ENCODE assay signal across 8 cellular contexts in the genomic region with DNA sequence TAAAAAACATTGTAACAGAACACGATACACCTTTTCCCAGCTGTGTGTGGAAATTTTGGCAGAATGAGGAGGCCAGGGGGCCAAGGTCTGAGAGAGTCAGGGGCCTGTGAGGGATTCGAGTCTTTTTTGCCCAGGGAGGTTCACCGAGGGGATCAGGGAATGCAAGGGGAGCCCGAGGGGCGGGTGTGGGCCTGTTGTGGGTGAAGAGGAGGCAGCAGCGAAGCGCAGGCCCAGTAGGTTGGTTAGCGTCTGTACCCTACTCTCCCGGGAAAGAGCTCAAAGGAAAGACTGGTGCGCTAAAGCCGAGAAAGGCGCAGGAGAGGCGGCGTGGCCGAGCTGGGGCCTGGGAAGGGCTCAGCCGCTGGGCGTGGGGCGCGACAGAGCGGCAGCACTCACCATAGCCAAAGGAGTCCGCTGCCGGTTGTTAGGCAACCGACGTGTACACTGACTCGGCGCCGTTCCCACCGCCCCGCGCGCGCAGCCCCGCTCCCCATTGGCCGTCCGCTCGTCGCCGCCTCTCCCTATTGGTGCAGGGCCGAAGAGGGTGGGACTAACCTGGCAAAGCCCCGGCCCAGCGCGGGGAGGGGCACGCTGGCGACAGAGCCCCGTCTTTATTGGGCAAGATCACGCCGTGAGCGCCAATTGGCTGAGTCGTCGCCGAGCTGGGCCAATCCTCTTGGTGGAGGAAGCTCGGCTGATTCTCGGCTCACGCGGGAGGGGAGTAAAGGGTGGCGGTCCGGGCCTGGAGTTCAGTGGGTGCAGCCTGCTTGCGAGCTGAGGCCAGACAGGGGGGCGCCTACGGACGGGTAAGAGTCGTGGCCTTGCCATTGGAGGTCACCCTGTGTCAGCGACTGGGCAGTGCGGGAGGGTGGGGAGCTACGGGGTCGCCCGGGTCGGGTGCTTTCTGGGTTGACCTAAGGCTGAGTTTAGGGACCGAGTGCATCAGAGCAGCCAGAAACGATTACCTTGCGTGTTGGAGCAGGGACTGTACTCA. TPM values are rescaled to one million over a fixed set of nuclear protein-coding genes. Genes with fewer than 3 reads are reported as not detected.
DNase-seq lines count a peak whose midpoint lies in the region; ATAC-seq, FAIRE-seq and TF ChIP-seq lines count a peak whose summit lies in the region.

A gene (minus strand): TSS at position 446 of the 994 bp plus-strand sequence. CDS start 47 bp downstream, at position 399.
A gene (plus strand): TSS at position 752 of the 994 bp plus-strand sequence. CDS start 15,262 bp downstream, outside the sequence.

- peak within 1 kb of the TSS; percentile 84 for H3K9ac ChIP-seq in SU-DHL-6 (ENCODE audit: low read length)

- TF ChIP-seq CTCF in SU-DHL-6 (IDR thresholded peaks at IDR 0.05; ENCODE audit: insufficient read depth, low read length, poor library complexity, severe bottlenecking) (no peak), pancreas (IDR thresholded peaks at IDR 0.05) (no peak), tibial artery (IDR thresholded peaks at IDR 0.05) (no peak)

- peak; percentile 90 for FAIRE-seq in pancreas (lab: Jason Lieb, UNC)

- DNase-seq in NCI-H128 (lab: John Stamatoyannopoulos, UW; ENCODE audit: unreplicated experiment) = peak; percentile 89
- DNase-seq in activated naive CD8-positive, alpha-beta T cell treated with anti-CD3 and anti-CD28 coated beads, Interleukin-2, amount 50 U/mL, for 16 hours (ENCODE audit: low read depth, low spot score) = peak; percentile 85
- peak; percentile 97 for DNase-seq in Right ventricle myocardium superior
- peak; percentile 94 to 98 (median 96) for DNase-seq in pancreas
- DNase-seq in tibial artery = peak; percentile 94 to 98

- intact Hi-C loops in Right ventricle myocardium superior (cut with DNase I) = no loop called here
- intact Hi-C loops in pancreas (cut with DNase I) = no loop called here
- intact Hi-C loops in tibial artery (cut with DNase I; ENCODE audit: low total_unique reads) = no loop called here

- H3F3A ChIP-seq in SU-DHL-6 (ENCODE audit: insufficient read depth) = no peaks in the 10 kb centered on the region

- H3K27me3 ChIP-seq in SU-DHL-6 (ENCODE audit: low read length) (no peaks in the 10 kb centered on the region), pancreas (no peaks in the 10 kb centered on the region), tibial artery (no peaks in the 10 kb centered on the region)

- TF ChIP-seq POLR2A in GM10847 (IDR thresholded peaks at IDR 0.05; ENCODE audit: extremely low read depth, insufficient read length) = peak; percentile 46

- H3K79me2 ChIP-seq in SU-DHL-6 (ENCODE audit: insufficient read depth, low read length) = peaks cover 28% of the 10 kb centered on the region; the same call in 1 of the 2 replicates

- no peaks in the 10 kb centered on the region for H3K9me2 ChIP-seq in SU-DHL-6 (replicated peaks; ENCODE audit: insufficient read depth, low read length)

- 0 to 34% methylated on average over 71 of the region's 71 CpGs for WGBS in pancreas, 2 donors

- H3K36me3 ChIP-seq in SU-DHL-6 (ENCODE audit: low read length) (no peaks in the 10 kb centered on the region), pancreas (no peaks in the 10 kb centered on the region), tibial artery (no peaks in the 10 kb centered on the region)

- H3K27ac ChIP-seq in SU-DHL-6 (ENCODE audit: low read depth, low read length) = 0 out of 2 replicates have a peak within 1 kb of the TSS, but pooled peaks have one; percentile 23
- peak within 1 kb of the TSS in 2 of 4 donors; percentile 28 to 41 for H3K27ac ChIP-seq in pancreas
- peak within 1 kb of the TSS; percentile 72 to 79 for H3K27ac ChIP-seq in tibial artery

- H3K4me3 ChIP-seq in SU-DHL-6 (ENCODE audit: insufficient read depth, low read length, poor library complexity, severe bottlenecking) (peak within 1 kb of the TSS; percentile 89), pancreas (peak within 1 kb of the TSS; percentile 33 to 48 (median 44)), tibial artery (peak within 1 kb of the TSS; percentile 73 to 74)

- H3K4me1 ChIP-seq in pancreas = no peaks in the 10 kb centered on the region
- peaks cover 0 to 11% (median 6%) of the 10 kb centered on the region in 4 donors for H3K4me1 ChIP-seq in tibial artery

- ATAC-seq in HG02678 (IDR thresholded peaks at IDR 0.05; ENCODE audit: unreplicated experiment) (peak; percentile 99), Right ventricle myocardium superior (ENCODE audit: poor library complexity) (peak; percentile 97), pancreas (peak; percentile 98 to 99 (median 99))

- H3K9me3 ChIP-seq in SU-DHL-6 (ENCODE audit: insufficient read depth, low read length) = no peaks in the 10 kb centered on the region
- no peaks in the 10 kb centered on the region for H3K9me3 ChIP-seq in pancreas
- H3K9me3 ChIP-seq in tibial artery = no peaks in the 10 kb centered on the region

- H2AFZ ChIP-seq in SU-DHL-6 (ENCODE audit: low read depth, low read length, severe bottlenecking) = peak within 1 kb of the TSS; percentile 67

- H4K20me1 ChIP-seq in SU-DHL-6 (ENCODE audit: low read depth, low read length) = no peaks in the 10 kb centered on the region

- peak within 1 kb of the TSS; percentile 78 for H3K4me2 ChIP-seq in SU-DHL-6 (ENCODE audit: low read depth, low read length, poor library complexity, severe bottlenecking)

RNA-seq across cellular contexts. Expression of the first gene that starts in this region (rescaled TPM):
- 24.5 TPM for total RNA-seq in Right ventricle myocardium superior
- 10 to 100 TPM in 3 of 6 donors, 1 to 10 TPM in 3; 6.6 to 16.7 (median 10.1) TPM for total RNA-seq in pancreas
- 10 to 100 TPM; 19.4 to 31.4 TPM for polyA plus RNA-seq in pancreas

RNA-seq across cellular contexts. Expression of the second gene that starts in this region (rescaled TPM):
- total RNA-seq in Right ventricle myocardium superior = 19.0 TPM
- 1 to 10 TPM; 5.0 to 7.6 (median 6.4) TPM for total RNA-seq in pancreas
- 1 to 10 TPM; 4.6 to 8.3 TPM for polyA plus RNA-seq in pancreas
